ENCODE assay signal across 16 cellular contexts in genomic region chr10:95788830-95789229, GRCh38. TPM values are rescaled to one million over a fixed set of nuclear protein-coding genes. Genes with fewer than 3 reads are reported as not detected.
A peak's percentile ranks its signal among the peaks of the same experiment; 100 is the strongest.
DNase-seq lines count a peak whose midpoint lies in the region; ATAC-seq, FAIRE-seq and TF ChIP-seq lines count a peak whose summit lies in the region.
"Had no signal": no experiment of that assay in that cellular context is flagged by ENCODE, and none has a peak within 500 bp of the region (broad histone marks: within the 10 kb centered on the region; RNA-seq: fewer than 3 reads in every experiment).

No MANE protein-coding gene starts in this region.

- FAIRE-seq in kidney (lab: Jason Lieb, UNC): no peak

- H3K4me1 ChIP-seq in ACC112 (ENCODE audit: control insufficient read depth, insufficient read depth, low read length, unreplicated experiment) (peaks cover 23% of the 10 kb centered on the region), kidney (ENCODE audit: control insufficient read depth in 1 of 2, insufficient read depth in 1 of 2, low read depth in 1 of 2, low read length in 2 of 2) (no peaks in the 10 kb centered on the region)

- H3K9me3 ChIP-seq in kidney (ENCODE audit: control insufficient read depth in 1 of 2, low read length in 2 of 2): no peaks in the 10 kb centered on the region
- H3K9me3 ChIP-seq in WERI-Rb-1 (ENCODE audit: severe bottlenecking): no peaks in the 10 kb centered on the region
- H3K9me3 ChIP-seq: BLaER1, vagina had no signal

- H3K27me3 ChIP-seq in ACC112 (ENCODE audit: insufficient read depth, low read length) (no peaks in the 10 kb centered on the region), WERI-Rb-1 (ENCODE audit: insufficient read depth, low read depth, severe bottlenecking) (no peaks in the 10 kb centered on the region)
- H3K27me3 ChIP-seq: BLaER1, cardiac muscle cell, vagina had no signal

- H3K27me3 Mint-ChIP-seq in memory B cell: no peaks in the 10 kb centered on the region

- H2AFZ ChIP-seq in ACC112 (ENCODE audit: low read length, unreplicated experiment): no peak overlapping the region

- intact Hi-C loops in kidney (cut with DNase I) (no loop called here), left colon (cut with DNase I, micrococcal nuclease) (no loop called here), sciatic nerve (cut with DNase I) (no loop called here)

- H3K79me2 ChIP-seq in ACC112 (ENCODE audit: control insufficient read depth, insufficient read depth, low read length, unreplicated experiment): no peaks in the 10 kb centered on the region

- H3K36me3 ChIP-seq in ACC112 (ENCODE audit: insufficient read depth, low read length) (no peaks in the 10 kb centered on the region), kidney (ENCODE audit: control insufficient read depth in 1 of 2, insufficient read depth in 2 of 2, low read length in 2 of 2) (no peaks in the 10 kb centered on the region), WERI-Rb-1 (no peaks in the 10 kb centered on the region)
- H3K36me3 ChIP-seq: BLaER1, cardiac muscle cell, vagina had no signal

- TF ChIP-seq CTCF in cardiac fibroblast (IDR thresholded peaks at IDR 0.05; ENCODE audit: low read depth, low read length): no peak
- TF ChIP-seq CTCF in kidney (IDR thresholded peaks at IDR 0.05; ENCODE audit: borderline replicate concordance, extremely low read depth, insufficient read depth): no peak
- TF ChIP-seq CTCF in WERI-Rb-1 (IDR thresholded peaks at IDR 0.05; ENCODE audit: low read depth, low read length): no peak

- H3K4me3 ChIP-seq in ACC112 (ENCODE audit: low read depth, low read length) (peak overlapping the region; percentile 39; the same call in 1 of the 2 replicates), cardiac fibroblast (replicated peaks in 1 of 2; ENCODE audit: low read depth in 2 of 2, low read length in 2 of 2) (no peak overlapping the region), kidney (ENCODE audit: low read length in 2 of 2) (no peak overlapping the region), WERI-Rb-1 (ENCODE audit: low read depth, low read length) (no peak overlapping the region)
- H3K4me3 ChIP-seq: BLaER1, cardiac muscle cell, vagina had no signal

- H3K4me1 Mint-ChIP-seq in memory B cell: peaks cover 61% of the 10 kb centered on the region

- H3K36me3 Mint-ChIP-seq in memory B cell: peaks cover 4% of the 10 kb centered on the region

- ATAC-seq in memory B cell (ENCODE audit: low read depth): no peak
- ATAC-seq in left colon: no peak
- ATAC-seq in sciatic nerve: no peak

- peak; percentile 28 for DNase-seq in GM04503 (ENCODE audit: low read depth)
- DNase-seq in cardiac fibroblast (ENCODE audit: low read depth in 2 of 2): peak; percentile 74 to 91
- no peak for DNase-seq in memory B cell (ENCODE audit: low spot score in 2 of 2)
- DNase-seq in kidney: no peak
- no peak for DNase-seq in left colon
- no peak for DNase-seq in sciatic nerve (ENCODE audit: low spot score)
- no peak for DNase-seq in WERI-Rb-1
- DNase-seq: DMS79; hypothalamus; Karpas-422; NCI-H446 treated with DMSO at 0.1 percent for 48 hours; stimulated activated naive CD4-positive, alpha-beta T cell had no signal

- H3K27ac ChIP-seq in ACC112 (ENCODE audit: low read depth, low read length): peak overlapping the region; percentile 95
- H3K27ac ChIP-seq in kidney (ENCODE audit: low read depth in 2 of 2, low read length in 2 of 2): no peak overlapping the region
- no peak overlapping the region for H3K27ac ChIP-seq in WERI-Rb-1
- H3K27ac ChIP-seq: BLaER1, cardiac muscle cell, vagina had no signal

- H3K9me3 Mint-ChIP-seq in memory B cell: no peaks in the 10 kb centered on the region

- no peak overlapping the region for H3K9ac ChIP-seq in kidney (ENCODE audit: low read length in 2 of 2)
- H3K9ac ChIP-seq: BLaER1 had no signal

- peak overlapping the region; percentile 50 for H3K27ac Mint-ChIP-seq in memory B cell

- no peak overlapping the region for H3K4me3 Mint-ChIP-seq in memory B cell

RNA-seq across cellular contexts. Expression of gene ENTPD1, which starts 32.9 kb away (rescaled TPM):
- total RNA-seq in kidney (36.6 TPM), left colon (10 to 100 TPM in 1 of 2 donors, 1 to 10 TPM in 1; 5.8 to 14.4 TPM), sciatic nerve (28.7 TPM)
- polyA plus RNA-seq in kidney (ENCODE audit: insufficient read depth, low read depth, low replicate concordance): 5.2 TPM

Comparison
In these comparisons a context has a peak if more than half of its experiments do, and no peak if none do; other contexts are left out.
1. DNase-seq: peak in GM04503 (single experiment) and cardiac fibroblast (2 of 2); none in memory B cell (0 of 2), kidney (single experiment), left colon (0 of 2), sciatic nerve (single experiment) and WERI-Rb-1 (single experiment).